In genomic region chr18:44884446-44884845, GRCh38 we compare ENCODE assay signal across 17 cellular contexts.
"Had no signal": no experiment of that assay in that cellular context is flagged by ENCODE, and none has a peak within 500 bp of the region (broad histone marks: within the 10 kb centered on the region; RNA-seq: fewer than 3 reads in every experiment).

No MANE protein-coding gene starts in this region.

- H3K4me3 ChIP-seq: body of pancreas, colonic mucosa, right lobe of liver, stomach had no signal

- H3K27ac ChIP-seq: colonic mucosa, parathyroid adenoma, stomach had no signal

- DNase-seq: activated B cell treated with CpG ODN at 0.5 μM for 24 hours; activated CD4-positive, alpha-beta memory T cell treated with anti-CD3 and anti-CD28 coated beads for 36 hours; activated CD4-positive, alpha-beta T cell treated with anti-CD3 and anti-CD28 coated beads for 4 hours; activated gamma-delta T cell treated with Interleukin-2 at 50 U/mL for 16 hours; activated T-cell treated with anti-CD3 and anti-CD28 coated beads for 4 hours; body of pancreas; colonic mucosa; endodermal cell; left cardiac atrium; mesendoderm; natural killer cell; right lobe of liver; stimulated activated CD4-positive, alpha-beta T cell treated with anti-CD3 and anti-CD28 coated beads, Interleukin-4, amount 100 ng/mL, for 24 hours; stomach had no signal

- H3K4me1 ChIP-seq: colonic mucosa, parathyroid adenoma had no signal

- H3K27me3 ChIP-seq: body of pancreas, colonic mucosa, right lobe of liver, stomach had no signal

- ATAC-seq: activated naive CD4-positive, alpha-beta T cell treated with anti-CD3 and anti-CD28 coated beads, Interleukin-2, amount 50 U/mL, for 72 hours; body of pancreas; left cardiac atrium; natural killer cell; stimulated activated effector memory CD8-positive, alpha-beta T cell treated with anti-CD3 and anti-CD28 coated beads, Interleukin-12 subunit alpha, Interleukin-12 subunit beta, amount 100 ng/mL, for 72 hours had no signal

- H3K36me3 ChIP-seq: colonic mucosa, right lobe of liver, stomach had no signal

- H3K9me3 ChIP-seq: body of pancreas, colonic mucosa, right lobe of liver, stomach had no signal
